ENCODE assay signal across 8 cellular contexts in the genomic region with DNA sequence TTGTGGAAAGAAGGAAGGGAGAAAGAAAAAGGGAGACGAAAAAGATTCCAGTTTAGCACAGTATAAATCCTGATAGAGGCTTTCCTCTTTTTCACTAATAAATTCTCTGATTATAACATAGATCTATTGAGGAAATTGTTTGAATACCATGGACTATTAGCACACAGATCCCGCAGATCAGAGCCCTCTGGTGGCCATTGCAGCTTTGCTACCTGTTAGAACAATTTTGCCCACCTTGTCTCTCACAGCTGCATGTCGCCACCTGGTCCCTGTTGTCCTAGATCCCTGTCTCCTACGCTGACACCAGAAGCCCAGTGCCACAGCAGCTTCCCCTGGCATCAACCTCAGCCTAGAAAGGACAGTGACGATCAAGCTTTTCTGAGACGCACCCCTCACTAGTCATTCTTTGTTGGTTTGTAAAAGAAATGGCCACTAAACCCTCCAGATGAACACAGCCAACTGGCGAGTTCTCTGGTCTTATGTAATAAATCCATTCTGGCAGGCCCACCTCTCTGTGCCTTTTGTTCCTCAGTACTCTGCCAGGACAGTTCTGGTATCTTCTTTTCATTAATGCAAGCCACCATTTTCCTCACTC. TPM values are rescaled to one million over a fixed set of nuclear protein-coding genes. Genes with fewer than 3 reads are reported as not detected.
DNase-seq lines count a peak whose midpoint lies in the region; ATAC-seq, FAIRE-seq and TF ChIP-seq lines count a peak whose summit lies in the region.

No MANE protein-coding gene starts in this region.

- ATAC-seq in A549 = peak; percentile 77 to 86; a peak in 5 of 6 replicates
- no peak for ATAC-seq in HG03460 (IDR thresholded peaks at IDR 0.05; ENCODE audit: unreplicated experiment)
- no peak for ATAC-seq in HG03432 (IDR thresholded peaks at IDR 0.05; ENCODE audit: unreplicated experiment)
- no peak for ATAC-seq in GM18517 (IDR thresholded peaks at IDR 0.05; ENCODE audit: unreplicated experiment)

- H3K4me3 ChIP-seq in A549 (no peak overlapping the region), endothelial cell of umbilical vein (replicated peaks in 1 of 3; ENCODE audit: insufficient read depth in 1 of 3, low read depth in 1 of 3, low read length in 3 of 3) (no peak overlapping the region)

- no peak overlapping the region for H3K9ac ChIP-seq in endothelial cell of umbilical vein (replicated peaks; ENCODE audit: extremely low read depth, insufficient read depth, low read length)

- peaks cover 6 to 16% of the 10 kb centered on the region in 2 experiments for H3K27me3 ChIP-seq in endothelial cell of umbilical vein (ENCODE audit: control insufficient read depth in 2 of 2, insufficient read depth in 2 of 2, low read length in 2 of 2)

- H3K79me2 ChIP-seq in endothelial cell of umbilical vein (ENCODE audit: control insufficient read depth, insufficient read depth, low read length) = no peaks in the 10 kb centered on the region

- dilution Hi-C loops in endothelial cell of umbilical vein (cut with MboI; ENCODE audit: extremely low pct_ligation_motif_present, low sequenced_read_pairs) = no loop called here

- peak; percentile 18 to 38; a peak in 2 of 5 replicates for TF ChIP-seq RAD21 in A549 (conservative IDR thresholded peaks at IDR 0.05 in 1 of 2, IDR thresholded peaks at IDR 0.05 in 1 of 2)

- POLR2A ChIA-PET in A549 (lab: Yijun Ruan, JAX) = no interaction called here
- POLR2A ChIA-PET in endothelial cell of umbilical vein (lab: Charles Lee) = no interaction called here

- no peak overlapping the region for H2AFZ ChIP-seq in endothelial cell of umbilical vein (ENCODE audit: low read depth, low read length)

- peak in 1 of 2 experiments; percentile 35 for DNase-seq in A549 (ENCODE audit: low read depth in 1 of 2, low spot score in 1 of 2)
- no peak for DNase-seq in GM10266 (ENCODE audit: extremely low spot score)
- peak; percentile 75 for DNase-seq in NCI-H146 treated with DMSO at 0.1 percent for 48 hours (lab: John Stamatoyannopoulos, UW; ENCODE audit: unreplicated experiment)
- peak; percentile 57 for DNase-seq in endothelial cell of umbilical vein (ENCODE audit: low read depth, low spot score)
- no peak for DNase-seq in T-helper 1 cell

- no peaks in the 10 kb centered on the region for H4K20me1 ChIP-seq in endothelial cell of umbilical vein (replicated peaks; ENCODE audit: control insufficient read depth, extremely low read depth, insufficient read depth, low read length)

- no TSS peak for BruUV-seq in endothelial cell of umbilical vein (replicated peaks; lab: Mats Ljungman, UMichigan)

- TF ChIP-seq POLR2A in A549 (IDR thresholded peaks at IDR 0.05; ENCODE audit: low read length) = no peak
- no peak for TF ChIP-seq POLR2A in endothelial cell of umbilical vein (IDR thresholded peaks at IDR 0.05; ENCODE audit: low read depth, low read length)

- no peak overlapping the region for H3K4me2 ChIP-seq in A549
- H3K4me2 ChIP-seq in endothelial cell of umbilical vein (ENCODE audit: insufficient read depth, low read length) = no peak overlapping the region

- no peak for TF ChIP-seq EP300 in A549 (IDR thresholded peaks at IDR 0.05)

- H3K4me1 ChIP-seq in A549 (no peaks in the 10 kb centered on the region), endothelial cell of umbilical vein (ENCODE audit: control insufficient read depth, extremely low read depth, insufficient read depth, low read length) (no peaks in the 10 kb centered on the region)

- FAIRE-seq in A549 (lab: Jason Lieb, UNC) (no peak), endothelial cell of umbilical vein (lab: Jason Lieb, UNC) (peak; percentile 79)

- no peaks in the 10 kb centered on the region for H3K36me3 ChIP-seq in endothelial cell of umbilical vein (ENCODE audit: control insufficient read depth in 2 of 2, extremely low read depth in 1 of 2, insufficient read depth in 2 of 2, low read length in 2 of 2)

- peak; percentile 48 for TF ChIP-seq CTCF in A549 (IDR thresholded peaks at IDR 0.05)
- TF ChIP-seq CTCF in GM10266 (IDR thresholded peaks at IDR 0.05; ENCODE audit: control insufficient read depth, insufficient read depth, low read depth, missing control alignments) = peak; percentile 49
- peak; percentile 64 to 74 for TF ChIP-seq CTCF in endothelial cell of umbilical vein (IDR thresholded peaks at IDR 0.05; ENCODE audit: extremely low read depth in 1 of 2, insufficient read depth in 1 of 2, low read depth in 1 of 2, low read length in 2 of 2)

- H3K27ac ChIP-seq in A549 (no peak overlapping the region), endothelial cell of umbilical vein (ENCODE audit: insufficient read depth, low read depth, low read length) (no peak overlapping the region)

- H3K9me1 ChIP-seq in endothelial cell of umbilical vein (replicated peaks; ENCODE audit: control insufficient read depth, extremely low read depth, insufficient read depth, low read length) = no peaks in the 10 kb centered on the region

- H3K9me3 ChIP-seq in A549 (no peaks in the 10 kb centered on the region), endothelial cell of umbilical vein (replicated peaks; ENCODE audit: control insufficient read depth, insufficient read depth, low read length) (no peaks in the 10 kb centered on the region)

- 21% methylated on average over 7 of the region's 7 CpGs for WGBS in A549 (ENCODE audit: missing lambda C conversion rate)

- CTCF ChIA-PET in A549 (lab: Yijun Ruan, JAX) (interaction anchor here (0.7 to 1.8 kb wide), 7 partner anchors 14 to 1146 kb away, joined by 3 to 5 read pairs (median 3); no protein-coding TSS in a partner anchor), endothelial cell of umbilical vein (lab: Charles Lee) (interaction anchor here (0.9 to 3.6 kb wide), 6 partner anchors 8 to 1145 kb away, joined by 3 to 35 read pairs (median 8); no protein-coding TSS in a partner anchor)

- intact Hi-C loops in endothelial cell of umbilical vein (cut with micrococcal nuclease) = loop anchor here (1.0 to 10.0 kb wide), 4 partner anchors 135 to 1146 kb away; a partner anchor contains a TSS

TF ChIP-seq in A549, 52 proteins besides CTCF, POLR2A, EP300 and RAD21:
- TF ChIP-seq SMC3 (IDR thresholded peaks at IDR 0.05) = peak; percentile 38; the same call in 2 of the 3 replicates
- no peak for TF ChIP-seq EHF (CRISPR knock-in tag; IDR thresholded peaks at IDR 0.05)
- TF ChIP-seq, protein P1, sequence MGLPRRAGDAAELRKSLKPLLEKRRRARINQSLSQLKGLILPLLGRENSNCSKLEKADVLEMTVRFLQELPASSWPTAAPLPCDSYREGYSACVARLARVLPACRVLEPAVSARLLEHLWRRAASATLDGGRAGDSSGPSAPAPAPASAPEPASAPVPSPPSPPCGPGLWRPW (IDR thresholded peaks at IDR 0.05) = no peak
- TF ChIP-seq CBX8 (IDR thresholded peaks at IDR 0.05) = no peak
- TF ChIP-seq, protein P2, sequence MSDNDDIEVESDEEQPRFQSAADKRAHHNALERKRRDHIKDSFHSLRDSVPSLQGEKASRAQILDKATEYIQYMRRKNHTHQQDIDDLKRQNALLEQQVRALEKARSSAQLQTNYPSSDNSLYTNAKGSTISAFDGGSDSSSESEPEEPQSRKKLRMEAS (IDR thresholded peaks at IDR 0.05) = no peak
- TF ChIP-seq, protein P3, sequence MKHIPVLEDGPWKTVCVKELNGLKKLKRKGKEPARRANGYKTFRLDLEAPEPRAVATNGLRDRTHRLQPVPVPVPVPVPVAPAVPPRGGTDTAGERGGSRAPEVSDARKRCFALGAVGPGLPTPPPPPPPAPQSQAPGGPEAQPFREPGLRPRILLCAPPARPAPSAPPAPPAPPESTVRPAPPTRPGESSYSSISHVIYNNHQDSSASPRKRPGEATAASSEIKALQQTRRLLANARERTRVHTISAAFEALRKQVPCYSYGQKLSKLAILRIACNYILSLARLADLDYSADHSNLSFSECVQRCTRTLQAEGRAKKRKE (CRISPR knock-in tag; IDR thresholded peaks at IDR 0.05; ENCODE audit: low read depth) = no peak
TF ChIP-seq in A549: peak in this region for 1.

TF ChIP-seq in endothelial cell of umbilical vein, 7 proteins besides CTCF, POLR2A, EP300 and RAD21:
- no peak for TF ChIP-seq GATA2 (IDR thresholded peaks at IDR 0.05; ENCODE audit: insufficient read depth, insufficient read length, low read depth, low read length)
- TF ChIP-seq FOS (IDR thresholded peaks at IDR 0.05; ENCODE audit: borderline replicate concordance, insufficient read depth, low read length) = no peak
- TF ChIP-seq EZH2 (IDR thresholded peaks at IDR 0.05; ENCODE audit: borderline replicate concordance, low read depth, low read length, severe bottlenecking) = no peak
- TF ChIP-seq, protein P2 (IDR thresholded peaks at IDR 0.05; ENCODE audit: insufficient read depth, insufficient read length) = no peak

RNA-seq across cellular contexts. Expression of a gene that starts 9.9 kb away (rescaled TPM):
- not detected in 2 replicates for polyA plus RNA-seq in A549 (2011; rRNA removed)
- not detected in 2 replicates for polyA plus RNA-seq in A549 (2012; cell fraction: cytosol; rRNA removed)
- not detected in 2 replicates for polyA plus RNA-seq in A549 (2012; cell fraction: nucleus; rRNA removed)
- not detected in 3 replicates for polyA plus RNA-seq in A549 (2017; fragmentation: RNase III; extraction: RNeasy Plus Mini Kit Qiagen cat#74134 plus additional on column Dnase treatment)
- not detected in 2 replicates for polyA minus RNA-seq in A549 (2011; rRNA and poly(A)+ RNA removed)
- not detected in 2 replicates for total RNA-seq in endothelial cell of umbilical vein
- polyA plus RNA-seq in endothelial cell of umbilical vein = not detected in 2 replicates
- not detected in 2 replicates for polyA plus RNA-seq in endothelial cell of umbilical vein (2011; cell fraction: cytosol; rRNA removed)
- not detected in 2 replicates for polyA plus RNA-seq in endothelial cell of umbilical vein (2011; cell fraction: nucleus; rRNA removed)
- not detected in 2 replicates for polyA plus RNA-seq in endothelial cell of umbilical vein (2012)
- not detected in 2 replicates for polyA minus RNA-seq in endothelial cell of umbilical vein
- polyA minus RNA-seq in endothelial cell of umbilical vein (2011; cell fraction: cytosol; rRNA and poly(A)+ RNA removed) = not detected
- polyA minus RNA-seq in endothelial cell of umbilical vein (2011; cell fraction: nucleus; rRNA and poly(A)+ RNA removed) = not detected in 2 replicates

Comparison
In these comparisons a context has a peak if more than half of its experiments do, and no peak if none do; other contexts are left out.
1. ATAC-seq: peak in A549 (2 of 2); none in HG03460 (single experiment), HG03432 (single experiment) and GM18517 (single experiment).
2. DNase-seq: peak in NCI-H146 treated with DMSO at 0.1 percent for 48 hours (single experiment) and endothelial cell of umbilical vein (single experiment); none in GM10266 (single experiment) and T-helper 1 cell (0 of 5).
3. Peak in every context shown above with its lines, with median percentiles within 50 percentile points of each other: CTCF ChIP-seq.